Comparison of ENCODE assay signal across 20 cellular contexts in the genomic region with DNA sequence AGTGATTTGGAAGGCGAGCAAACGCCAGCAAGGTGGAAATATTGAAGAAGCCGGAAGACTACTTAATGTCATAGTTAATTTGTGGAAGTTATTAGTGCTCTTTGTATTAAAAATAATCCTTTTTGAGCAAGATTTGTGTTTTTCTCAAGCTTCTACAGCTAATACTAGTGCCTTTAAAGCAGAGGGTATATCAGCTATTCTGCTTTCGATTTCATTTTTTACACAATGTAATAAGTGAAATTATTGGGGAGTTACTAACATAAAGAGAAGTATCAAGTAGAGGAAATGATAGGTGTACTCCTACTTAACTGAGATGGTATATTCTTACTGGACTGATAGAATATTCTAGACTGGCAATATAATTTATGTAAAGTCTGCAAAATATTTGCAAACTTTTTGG.
"Had no signal": no experiment of that assay in that cellular context is flagged by ENCODE, and none has a peak within 500 bp of the region (broad histone marks: within the 10 kb centered on the region; RNA-seq: fewer than 3 reads in every experiment).

No MANE protein-coding gene starts in this region.

- H3K36me3 Mint-ChIP-seq: activated naive CD4-positive, alpha-beta T cell treated with anti-CD3 and anti-CD28 coated beads, Interleukin-2, amount 10 ng/mL, durations not matched to agents 7 days and 5 days; immature natural killer cell; T-cell; type B pancreatic cell had no signal

- ATAC-seq: body of pancreas, left colon, right lobe of liver, T-cell had no signal

- H3K9me3 ChIP-seq: adrenal gland, right lobe of liver, suprapubic skin had no signal

- H3K4me3 ChIP-seq: adrenal gland, body of pancreas, right lobe of liver, SK-N-MC, suprapubic skin had no signal

- H3K27ac ChIP-seq: body of pancreas, right lobe of liver, SK-N-MC, suprapubic skin had no signal

- H3K27ac Mint-ChIP-seq: activated B cell treated with CpG ODN at 0.5 μM for 24 hours; activated CD4-positive, alpha-beta T cell treated with anti-CD3 and anti-CD28 coated beads, Interleukin-2, amount 10 ng/mL, durations not matched to agents 7 days and 5 days; activated naive CD4-positive, alpha-beta T cell treated with anti-CD3 and anti-CD28 coated beads, Interleukin-2, amount 10 ng/mL, durations not matched to agents 7 days and 5 days; activated T-helper 2 cell treated with anti-CD3 and anti-CD28 coated beads, Interferon-gamma antibody, Interleukin-2, Interleukin-4, amounts not matched to agents 10 μg/mL and 5 μg/mL and 100 μg/mL, durations not matched to agents 14 hours and 24 hours and 36 hours; endodermal cell; immature natural killer cell; nephron; T-cell; type B pancreatic cell had no signal

- DNase-seq: activated B cell treated with CpG ODN at 0.5 μM for 24 hours; activated CD4-positive, alpha-beta T cell treated with anti-CD3 and anti-CD28 coated beads, Interleukin-2, amount 10 ng/mL, durations not matched to agents 7 days and 5 days; activated naive CD4-positive, alpha-beta T cell treated with anti-CD3 and anti-CD28 coated beads, Interleukin-2, amount 10 ng/mL, durations not matched to agents 7 days and 5 days; adrenal gland; body of pancreas; endodermal cell; erythroblast; glutamatergic neuron; immature natural killer cell; left colon; mammary epithelial cell; right lobe of liver; stimulated activated CD4-positive, alpha-beta T cell treated with anti-CD3 and anti-CD28 coated beads, Interleukin-12 subunit alpha, Interleukin-12 subunit beta, amount 100 ng/mL, for 4 hours; stimulated activated naive CD4-positive, alpha-beta T cell treated with Interleukin-2 at 50 U/mL for 16 hours; T-cell had no signal

- H3K36me3 ChIP-seq: adrenal gland, right lobe of liver, suprapubic skin had no signal

- H3K27me3 ChIP-seq: adrenal gland, body of pancreas, right lobe of liver, suprapubic skin had no signal

- H3K27me3 Mint-ChIP-seq: activated CD4-positive, alpha-beta T cell treated with anti-CD3 and anti-CD28 coated beads, Interleukin-2, amount 10 ng/mL, durations not matched to agents 7 days and 5 days; activated naive CD4-positive, alpha-beta T cell treated with anti-CD3 and anti-CD28 coated beads, Interleukin-2, amount 10 ng/mL, durations not matched to agents 7 days and 5 days; type B pancreatic cell had no signal

- H3K4me1 ChIP-seq: right lobe of liver had no signal

- H3K4me3 Mint-ChIP-seq: activated B cell treated with CpG ODN at 0.5 μM for 24 hours; activated CD4-positive, alpha-beta T cell treated with anti-CD3 and anti-CD28 coated beads, Interleukin-2, amount 10 ng/mL, durations not matched to agents 7 days and 5 days; activated naive CD4-positive, alpha-beta T cell treated with anti-CD3 and anti-CD28 coated beads, Interleukin-2, amount 10 ng/mL, durations not matched to agents 7 days and 5 days; endodermal cell; immature natural killer cell; nephron; T-cell had no signal

- H3K9me3 Mint-ChIP-seq: activated B cell treated with CpG ODN at 0.5 μM for 24 hours; activated CD4-positive, alpha-beta T cell treated with anti-CD3 and anti-CD28 coated beads, Interleukin-2, amount 10 ng/mL, durations not matched to agents 7 days and 5 days; activated naive CD4-positive, alpha-beta T cell treated with anti-CD3 and anti-CD28 coated beads, Interleukin-2, amount 10 ng/mL, durations not matched to agents 7 days and 5 days; activated T-helper 2 cell treated with anti-CD3 and anti-CD28 coated beads, Interferon-gamma antibody, Interleukin-2, Interleukin-4, amounts not matched to agents 10 μg/mL and 5 μg/mL and 100 μg/mL, durations not matched to agents 14 hours and 24 hours and 36 hours; endodermal cell; immature natural killer cell; nephron; T-cell; type B pancreatic cell had no signal
